In genomic region chr2:119860924-119861323, GRCh38 we compare ENCODE assay signal across 25 cellular contexts.
DNase-seq lines count a peak whose midpoint lies in the region; FAIRE-seq and TF ChIP-seq lines count a peak whose summit lies in the region.
"Had no signal": no experiment of that assay in that cellular context is flagged by ENCODE, and none has a peak within 500 bp of the region (broad histone marks: within the 10 kb centered on the region; RNA-seq: fewer than 3 reads in every experiment).

No MANE protein-coding gene starts in this region.

- no peak overlapping the region for H3K4me3 ChIP-seq in endodermal cell (ENCODE audit: low read length)
- no peak overlapping the region for H3K4me3 ChIP-seq in OCI-LY7 (ENCODE audit: low read depth, low read length, poor library complexity, severe bottlenecking)
- H3K4me3 ChIP-seq in smooth muscle cell, result no peak overlapping the region
- H3K4me3 ChIP-seq: neural progenitor cell, prostate gland, stomach, tibial artery had no signal

- H3K27ac ChIP-seq in endodermal cell (ENCODE audit: low read depth, low read length) (no peak overlapping the region), OCI-LY7 (ENCODE audit: low read depth, low read length, poor library complexity, severe bottlenecking) (no peak overlapping the region), smooth muscle cell (ENCODE audit: low read depth) (no peak overlapping the region)
- H3K27ac ChIP-seq: neural progenitor cell, prostate gland, stomach, tibial artery had no signal

- peaks cover 2% of the 10 kb centered on the region for H3K36me3 Mint-ChIP-seq in endodermal cell (ENCODE audit: low read depth)

- FAIRE-seq in GM19239 (lab: Jason Lieb, UNC), result peak; percentile 14
- FAIRE-seq: H54, kidney, TTC549 had no signal

- H3K36me3 ChIP-seq in endodermal cell (ENCODE audit: control insufficient read depth, insufficient read depth, low read length), result no peaks in the 10 kb centered on the region
- H3K36me3 ChIP-seq in OCI-LY7 (ENCODE audit: insufficient read depth, low read length), result no peaks in the 10 kb centered on the region
- no peaks in the 10 kb centered on the region for H3K36me3 ChIP-seq in smooth muscle cell (ENCODE audit: low read depth)
- H3K36me3 ChIP-seq: neural progenitor cell, prostate gland, stomach, tibial artery had no signal

- H3K79me2 ChIP-seq in OCI-LY7 (ENCODE audit: insufficient read depth, low read depth, low read length), result no peaks in the 10 kb centered on the region
- H3K79me2 ChIP-seq in smooth muscle cell (ENCODE audit: low read depth), result peaks cover 16% of the 10 kb centered on the region

- H3K4me2 ChIP-seq in OCI-LY7 (ENCODE audit: low read length) (no peak overlapping the region), smooth muscle cell (no peak overlapping the region)
- H3K4me2 ChIP-seq: neural progenitor cell had no signal

- CTCF ChIA-PET in OCI-LY7 (lab: Charles Lee; ENCODE audit: unreplicated experiment), result no interaction called here

- H3K4me1 Mint-ChIP-seq in endodermal cell, result peaks cover 7% of the 10 kb centered on the region
- H3K4me1 Mint-ChIP-seq: neural progenitor cell had no signal

- H3K9me3 Mint-ChIP-seq in endodermal cell, result no peaks in the 10 kb centered on the region
- H3K9me3 Mint-ChIP-seq: CD4-positive, alpha-beta T cell had no signal

- no TSS peak for BruUV-seq in OCI-LY7 (replicated peaks; lab: Mats Ljungman, UMichigan)

- intact Hi-C loops in OCI-LY7 (cut with micrococcal nuclease; ENCODE audit: unreplicated experiment), result no loop called here

- H3K27ac Mint-ChIP-seq in endodermal cell, result peak overlapping the region; percentile 19
- H3K27ac Mint-ChIP-seq: brain, neural progenitor cell had no signal

- POLR2A ChIA-PET in OCI-LY7 (lab: Charles Lee), result no interaction called here

- H3K27me3 ChIP-seq in endodermal cell (ENCODE audit: control insufficient read depth, insufficient read depth, low read length, poor library complexity, severe bottlenecking) (no peaks in the 10 kb centered on the region), smooth muscle cell (ENCODE audit: low read depth) (no peaks in the 10 kb centered on the region)
- H3K27me3 ChIP-seq: neural progenitor cell, stomach, tibial artery had no signal

- H4K20me1 ChIP-seq in OCI-LY7 (ENCODE audit: insufficient read depth, low read length) (no peaks in the 10 kb centered on the region), smooth muscle cell (ENCODE audit: low read depth) (peaks cover 6% of the 10 kb centered on the region)

- DNase-seq in CMK (ENCODE audit: low read depth) (peak; percentile 58), GM19239 (ENCODE audit: insufficient read length, low spot score) (no peak), NCI-H82 (lab: John Stamatoyannopoulos, UW) (peak; percentile 89), endodermal cell (no peak), OCI-LY7 (ENCODE audit: low spot score) (no peak), smooth muscle cell (lab: John Stamatoyannopoulos, UW; ENCODE audit: unreplicated experiment) (no peak), NCI-H2029 (lab: John Stamatoyannopoulos, UW) (no peak)
- DNase-seq: activated CD4-positive, alpha-beta T cell treated with anti-CD3 and anti-CD28 coated beads for 4 hours; activated CD8-positive, alpha-beta memory T cell treated with anti-CD3 and anti-CD28 coated beads for 24 hours; activated gamma-delta T cell; activated T-cell treated with anti-CD3 and anti-CD28 coated beads, Interleukin-2, amount 50 U/mL, for 1 hour; CD4-positive, alpha-beta T cell; DMS53; GDM1; kidney; NCI-H1436; NCI-H510A treated with DMSO at 0.1 percent for 48 hours; SHP77; stomach; tibial artery had no signal

- no peak for TF ChIP-seq CTCF in endodermal cell (conservative IDR thresholded peaks at IDR 0.05)
- no peak for TF ChIP-seq CTCF in OCI-LY7 (conservative IDR thresholded peaks at IDR 0.05; ENCODE audit: low read length)
- no peak for TF ChIP-seq CTCF in smooth muscle cell (IDR thresholded peaks at IDR 0.05; ENCODE audit: borderline replicate concordance, insufficient read depth, poor library complexity, severe bottlenecking)

- no peaks in the 10 kb centered on the region for H3K27me3 Mint-ChIP-seq in endodermal cell (ENCODE audit: insufficient read depth)
- H3K27me3 Mint-ChIP-seq: brain; CD4-positive, alpha-beta T cell had no signal

- H3K4me1 ChIP-seq in endodermal cell (ENCODE audit: control insufficient read depth, insufficient read depth, low read length) (no peaks in the 10 kb centered on the region), OCI-LY7 (ENCODE audit: insufficient read depth, low read length, poor library complexity, severe bottlenecking) (no peaks in the 10 kb centered on the region), smooth muscle cell (ENCODE audit: low read depth) (no peaks in the 10 kb centered on the region)
- H3K4me1 ChIP-seq: neural progenitor cell, prostate gland had no signal

- no peak overlapping the region for H3K4me3 Mint-ChIP-seq in endodermal cell
- H3K4me3 Mint-ChIP-seq: brain; CD4-positive, alpha-beta T cell; neural progenitor cell had no signal

- H3K9ac ChIP-seq in endodermal cell (ENCODE audit: extremely low read depth, low read length, poor library complexity, severe bottlenecking) (no peak overlapping the region), smooth muscle cell (ENCODE audit: low read depth) (no peak overlapping the region)
- H3K9ac ChIP-seq: neural progenitor cell had no signal

- WGBS in endodermal cell (ENCODE audit: insufficient coverage in 1 of 2, insufficient read length in 1 of 2), 2 experiments, result 94 to 100% methylated on average over 2 to 7 of the region's 7 CpGs
- WGBS in smooth muscle cell (ENCODE audit: low lambda C conversion rate), result 96% methylated on average over 7 of the region's 7 CpGs

- H2AFZ ChIP-seq in OCI-LY7 (ENCODE audit: low read length) (no peak overlapping the region), smooth muscle cell (ENCODE audit: low read depth) (no peak overlapping the region)
- H2AFZ ChIP-seq: neural progenitor cell had no signal

- H3K9me3 ChIP-seq in endodermal cell (ENCODE audit: control insufficient read depth, low read length) (no peaks in the 10 kb centered on the region), OCI-LY7 (ENCODE audit: low read length) (no peaks in the 10 kb centered on the region), smooth muscle cell (replicated peaks; ENCODE audit: low read depth) (no peaks in the 10 kb centered on the region)
- H3K9me3 ChIP-seq: prostate gland, stomach, tibial artery had no signal

- no peaks in the 10 kb centered on the region for H3K9me2 ChIP-seq in OCI-LY7 (ENCODE audit: insufficient read depth, low read length)

- H3F3A ChIP-seq in smooth muscle cell (ENCODE audit: low read depth), result no peaks in the 10 kb centered on the region

Comparison
In these comparisons a context has a peak if more than half of its experiments do, and no peak if none do; other contexts are left out.
1. DNase-seq: peak in CMK (single experiment) and NCI-H82 (single experiment); none in GM19239 (single experiment), endodermal cell (single experiment), OCI-LY7 (single experiment), smooth muscle cell (single experiment) and NCI-H2029 (single experiment).